ENCODE assay signal across 14 cellular contexts in genomic region chr6:22807818-22808217, GRCh38.
A peak's percentile ranks its signal among the peaks of the same experiment; 100 is the strongest.
DNase-seq lines count a peak whose midpoint lies in the region; ATAC-seq and TF ChIP-seq lines count a peak whose summit lies in the region.
"Had no signal": no experiment of that assay in that cellular context is flagged by ENCODE, and none has a peak within 500 bp of the region (broad histone marks: within the 10 kb centered on the region; RNA-seq: fewer than 3 reads in every experiment).

No MANE protein-coding gene starts in this region.

- DNase-seq in DMS53 (lab: John Stamatoyannopoulos, UW): peak; percentile 14
- no peak for DNase-seq in DMS53 treated with DMSO at 0.1 percent for 48 hours (lab: John Stamatoyannopoulos, UW; ENCODE audit: unreplicated experiment)
- no peak for DNase-seq in IMR-90
- peak; percentile 37 for DNase-seq in epithelial cell of esophagus (ENCODE audit: low read depth)
- no peak for DNase-seq in neuronal stem cell (ENCODE audit: low spot score)
- no peak for DNase-seq in lower leg skin (ENCODE audit: low spot score in 2 of 2)
- DNase-seq in H7: no peak
- DNase-seq: CD8-positive, alpha-beta T cell; COR-L47 had no signal

- H3K27me3 ChIP-seq in IMR-90 (ENCODE audit: control insufficient read depth, insufficient read depth, low read length) (no peaks in the 10 kb centered on the region), neuronal stem cell (ENCODE audit: control insufficient read depth in 3 of 3, insufficient read depth in 3 of 3, low read depth in 1 of 3, low read length in 3 of 3) (no peaks in the 10 kb centered on the region), H7 (ENCODE audit: control insufficient read depth, insufficient read depth, low read length) (no peaks in the 10 kb centered on the region)

- intact Hi-C loops in IMR-90 (cut with micrococcal nuclease) (no loop called here), lower leg skin (cut with DNase I; ENCODE audit: low total_unique reads) (no loop called here)

- POLR2A ChIA-PET in IMR-90 (lab: Charles Lee; ENCODE audit: unreplicated experiment): no interaction called here

- no peak overlapping the region for H2AK9ac ChIP-seq in IMR-90 (replicated peaks; ENCODE audit: low read depth, low read length, poor library complexity)

- no peak overlapping the region for H3K4me2 ChIP-seq in IMR-90 (ENCODE audit: low read depth, low read length)
- H3K4me2 ChIP-seq in neuronal stem cell (ENCODE audit: insufficient read depth, low read length, poor library complexity, severe bottlenecking): no peak overlapping the region

- H2BK120ac ChIP-seq in IMR-90 (ENCODE audit: low read depth, low read length) (no peak overlapping the region), neuronal stem cell (ENCODE audit: low read depth, low read length) (no peak overlapping the region)

- H3K27ac ChIP-seq in IMR-90 (ENCODE audit: insufficient read depth, low read length) (no peak overlapping the region), neuronal stem cell (replicated peaks; ENCODE audit: low read length) (no peak overlapping the region)
- H3K27ac ChIP-seq: 22Rv1, HL-60 had no signal

- H3K4ac ChIP-seq in IMR-90 (ENCODE audit: low read depth, low read length): no peak overlapping the region
- no peak overlapping the region for H3K4ac ChIP-seq in neuronal stem cell (ENCODE audit: low read length)

- no peak overlapping the region for H3K56ac ChIP-seq in IMR-90 (ENCODE audit: extremely low read depth, insufficient read depth, low read length)

- H3K23ac ChIP-seq in IMR-90 (ENCODE audit: low read depth, low read length) (no peak overlapping the region), neuronal stem cell (ENCODE audit: low read depth, low read length, poor library complexity) (no peak overlapping the region)

- no peak for TF ChIP-seq POLR2A in IMR-90 (IDR thresholded peaks at IDR 0.05; ENCODE audit: low read depth, low read length)
- TF ChIP-seq POLR2A in lower leg skin (IDR thresholded peaks at IDR 0.05): no peak

- H3K9ac ChIP-seq in IMR-90 (ENCODE audit: low read depth, low read length): no peak overlapping the region
- no peak overlapping the region for H3K9ac ChIP-seq in neuronal stem cell (ENCODE audit: low read depth, low read length, poor library complexity)

- TF ChIP-seq CTCF in IMR-90 (conservative IDR thresholded peaks at IDR 0.05; ENCODE audit: low read depth, low read length) (no peak), epithelial cell of esophagus (IDR thresholded peaks at IDR 0.05; ENCODE audit: insufficient read depth, low read depth, low read length, missing control alignments) (no peak), lower leg skin (IDR thresholded peaks at IDR 0.05) (no peak)

- H3K18ac ChIP-seq in IMR-90 (ENCODE audit: low read depth, low read length) (no peak overlapping the region), neuronal stem cell (ENCODE audit: low read length) (no peak overlapping the region)

- in situ Hi-C loops in IMR-90 (cut with MboI; ENCODE audit: low sequenced_read_pairs): no loop called here

- no peak overlapping the region for H2BK12ac ChIP-seq in neuronal stem cell (ENCODE audit: low read length)

- no peak for TF ChIP-seq RAD21 in IMR-90 (IDR thresholded peaks at IDR 0.05; ENCODE audit: low read length)

- CTCF ChIA-PET in IMR-90 (lab: Yijun Ruan, JAX): no interaction called here

- H3K9me1 ChIP-seq in IMR-90 (ENCODE audit: insufficient read depth, low read length): no peaks in the 10 kb centered on the region

- WGBS in IMR-90 (ENCODE audit: extremely low coverage in 2 of 2, insufficient read length in 1 of 2), 2 experiments: 100% methylated on average over 2 of the region's 3 CpGs; no CpG with 5 or more reads in 1 of the 2 experiments
- WGBS in neuronal stem cell (ENCODE audit: extremely low coverage in 2 of 2, insufficient read length in 2 of 2, insufficient replicate concordance in 1 of 2), 2 donors: no CpG with 5 or more reads among the region's 3 CpGs
- 94 to 96% methylated on average over 3 of the region's 3 CpGs for WGBS in lower leg skin, 2 donors

- H2AK5ac ChIP-seq in IMR-90 (ENCODE audit: low read depth, low read length) (no peak overlapping the region), neuronal stem cell (ENCODE audit: low read depth, low read length) (no peak overlapping the region)

- H4K8ac ChIP-seq in IMR-90 (ENCODE audit: low read depth in 2 of 2, low read length in 2 of 2) (no peak overlapping the region), neuronal stem cell (ENCODE audit: low read depth, low read length) (no peak overlapping the region)

- H2BK15ac ChIP-seq in IMR-90 (ENCODE audit: low read depth, low read length): no peak overlapping the region
- no peak overlapping the region for H2BK15ac ChIP-seq in neuronal stem cell (ENCODE audit: low read length)

- H3K9me3 ChIP-seq in IMR-90 (ENCODE audit: control insufficient read depth, insufficient read depth, low read length) (no peaks in the 10 kb centered on the region), neuronal stem cell (replicated peaks in 1 of 2; ENCODE audit: control insufficient read depth in 2 of 2, insufficient read depth in 1 of 2, low read depth in 1 of 2, low read length in 2 of 2) (no peaks in the 10 kb centered on the region)

- H3K4me3 ChIP-seq in IMR-90 (ENCODE audit: insufficient read depth, low read depth, low read length): no peak overlapping the region
- no peak overlapping the region for H3K4me3 ChIP-seq in epithelial cell of esophagus (ENCODE audit: low read length)
- no peak overlapping the region for H3K4me3 ChIP-seq in neuronal stem cell (ENCODE audit: low read length in 2 of 2)
- no peak overlapping the region for H3K4me3 ChIP-seq in lower leg skin (ENCODE audit: low read depth, poor library complexity, severe bottlenecking)
- H3K4me3 ChIP-seq in H7 (ENCODE audit: insufficient read depth, low read depth, low read length): no peak overlapping the region
- H3K4me3 ChIP-seq: GM12878, K562 had no signal

- H3K36me3 ChIP-seq in IMR-90 (ENCODE audit: control insufficient read depth, insufficient read depth, low read length): no peaks in the 10 kb centered on the region
- no peaks in the 10 kb centered on the region for H3K36me3 ChIP-seq in neuronal stem cell (replicated peaks in 1 of 2; ENCODE audit: control insufficient read depth in 2 of 2, insufficient read depth in 2 of 2, low read length in 2 of 2)
- H3K36me3 ChIP-seq in H7 (replicated peaks; ENCODE audit: control insufficient read depth, insufficient read depth, low read length): no peaks in the 10 kb centered on the region

- H3K4me1 ChIP-seq in IMR-90 (ENCODE audit: control insufficient read depth, insufficient read depth, low read length) (no peaks in the 10 kb centered on the region), neuronal stem cell (ENCODE audit: control insufficient read depth in 2 of 2, insufficient read depth in 1 of 2, low read depth in 1 of 2, low read length in 2 of 2) (no peaks in the 10 kb centered on the region)

- H2BK20ac ChIP-seq in IMR-90 (ENCODE audit: low read depth, low read length): no peak overlapping the region

- H4K20me1 ChIP-seq in IMR-90 (ENCODE audit: insufficient read depth, low read length): no peaks in the 10 kb centered on the region

- no peaks in the 10 kb centered on the region for H3K79me1 ChIP-seq in IMR-90 (ENCODE audit: low read depth in 1 of 2, low read length in 2 of 2)
- no peaks in the 10 kb centered on the region for H3K79me1 ChIP-seq in neuronal stem cell (ENCODE audit: low read depth, low read length)

- ATAC-seq in IMR-90 (ENCODE audit: low read depth) (no peak), HG03097 (IDR thresholded peaks at IDR 0.05; ENCODE audit: low FRiP score, unreplicated experiment) (no peak)
- ATAC-seq: CD8-positive, alpha-beta T cell; GM12878; K562 had no signal

- H4K5ac ChIP-seq in IMR-90 (ENCODE audit: low read depth, low read length): no peak overlapping the region

- BruUV-seq in IMR-90 (replicated peaks; lab: Mats Ljungman, UMichigan): no TSS peak

- no peak overlapping the region for H2AFZ ChIP-seq in IMR-90 (replicated peaks; ENCODE audit: low read length, poor library complexity)
- H2AFZ ChIP-seq in neuronal stem cell (ENCODE audit: low read length): peak overlapping the region; percentile 2

- dilution Hi-C loops in IMR-90 (cut with HindIII; ENCODE audit: low sequenced_read_pairs, unreplicated experiment): no loop called here

- no peak overlapping the region for H2BK5ac ChIP-seq in IMR-90 (ENCODE audit: low read depth, low read length, poor library complexity, severe bottlenecking)
- no peak overlapping the region for H2BK5ac ChIP-seq in neuronal stem cell (ENCODE audit: low read length)

- no peak overlapping the region for H4K91ac ChIP-seq in IMR-90 (ENCODE audit: insufficient read depth, low read depth, low read length)
- H4K91ac ChIP-seq in neuronal stem cell (ENCODE audit: low read depth, low read length, poor library complexity): no peak overlapping the region

- H3K14ac ChIP-seq in IMR-90 (replicated peaks; ENCODE audit: low read depth, low read length): 0 out of 2 replicates have a peak overlapping the region, but pooled peaks have one; percentile 6
- no peak overlapping the region for H3K14ac ChIP-seq in neuronal stem cell (ENCODE audit: low read length)

TF ChIP-seq in IMR-90, 13 proteins besides CTCF, POLR2A, EP300 and RAD21 (continues in another document):
- no peak for TF ChIP-seq MAFK (IDR thresholded peaks at IDR 0.05; ENCODE audit: low read depth, low read length)
- no peak for TF ChIP-seq ELK1 (IDR thresholded peaks at IDR 0.05; ENCODE audit: borderline replicate concordance, low read depth, low read length)
- no peak for TF ChIP-seq RFX5 (IDR thresholded peaks at IDR 0.05; ENCODE audit: low read depth, low read length)
- no peak for TF ChIP-seq BHLHE40 (IDR thresholded peaks at IDR 0.05; ENCODE audit: low read depth, low read length)
- no peak for TF ChIP-seq FOS (IDR thresholded peaks at IDR 0.05; ENCODE audit: low read depth, low read length)
- TF ChIP-seq MAZ (IDR thresholded peaks at IDR 0.05; ENCODE audit: borderline replicate concordance, low read depth, low read length): no peak
- TF ChIP-seq NFE2L2 (IDR thresholded peaks at IDR 0.05; ENCODE audit: low read depth, low read length): no peak
- no peak for TF ChIP-seq RCOR1 (IDR thresholded peaks at IDR 0.05; ENCODE audit: insufficient replicate concordance, low read length)
- TF ChIP-seq CEBPB (IDR thresholded peaks at IDR 0.05; ENCODE audit: low read depth, low read length): no peak
- TF ChIP-seq CHD1 (IDR thresholded peaks at IDR 0.05; ENCODE audit: low read depth, low read length): no peak
- TF ChIP-seq MXI1 (IDR thresholded peaks at IDR 0.05; ENCODE audit: borderline replicate concordance, low read depth, low read length): no peak

Comparison
In these comparisons a context has a peak if more than half of its experiments do, and no peak if none do; other contexts are left out.
1. DNase-seq: peak in DMS53 (single experiment) and epithelial cell of esophagus (single experiment); none in DMS53 treated with DMSO at 0.1 percent for 48 hours (single experiment), IMR-90 (single experiment), neuronal stem cell (single experiment), lower leg skin (0 of 2) and H7 (single experiment).